15 cellular contexts compared by ENCODE assay signal in genomic region chr7:27138987-27139334, GRCh38. TPM values are rescaled to one million over a fixed set of nuclear protein-coding genes. Genes with fewer than 3 reads are reported as not detected.
DNase-seq lines count a peak whose midpoint lies in the region; ATAC-seq and TF ChIP-seq lines count a peak whose summit lies in the region.
"Had no signal": no experiment of that assay in that cellular context is flagged by ENCODE, and none has a peak within 500 bp of the region (broad histone marks: within the 10 kb centered on the region; RNA-seq: fewer than 3 reads in every experiment).

No MANE protein-coding gene starts in this region.

- H3K4me1 Mint-ChIP-seq in nephron: peaks cover 86% of the 10 kb centered on the region
- peaks cover 4% of the 10 kb centered on the region for H3K4me1 Mint-ChIP-seq in stimulated activated memory B cell treated with anti-CD40 and anti-IgM and Interleukin-4, amounts not matched to agents 10 μg/mL and 1 μg/mL and 100 μg/mL, for 72 hours

- WGBS in esophagus muscularis mucosa: 59% methylated on average over 11 of the region's 11 CpGs

- H3K4me3 ChIP-seq in Peyer's patch: peak overlapping the region in 3 of 4 donors; percentile 19 to 75 (median 58)
- peak overlapping the region; percentile 56 to 95 (median 84) for H3K4me3 ChIP-seq in esophagus muscularis mucosa
- no peak overlapping the region for H3K4me3 ChIP-seq in tibial artery

- intact Hi-C loops in esophagus muscularis mucosa (cut with DNase I) (no loop called here), tibial artery (cut with DNase I; ENCODE audit: low total_unique reads) (no loop called here)

- ATAC-seq in GM21360 (IDR thresholded peaks at IDR 0.05; ENCODE audit: unreplicated experiment) (no peak), HG03521 (IDR thresholded peaks at IDR 0.05; ENCODE audit: unreplicated experiment) (no peak)
- no peak for ATAC-seq in stimulated activated memory B cell treated with anti-CD40 and anti-IgM and Interleukin-4, amounts not matched to agents 10 μg/mL and 1 μg/mL and 100 μg/mL, for 72 hours
- ATAC-seq: SK-N-SH treated with all-trans-retinoic acid at 6 μM for 48 hours had no signal

- no peak for TF ChIP-seq POLR2A in Peyer's patch (IDR thresholded peaks at IDR 0.05)
- no peak for TF ChIP-seq POLR2A in esophagus muscularis mucosa (IDR thresholded peaks at IDR 0.05; ENCODE audit: low read depth)

- no peaks in the 10 kb centered on the region for H3K36me3 ChIP-seq in Peyer's patch
- H3K36me3 ChIP-seq in esophagus muscularis mucosa: no peaks in the 10 kb centered on the region
- peaks cover 30 to 33% (median 32%) of the 10 kb centered on the region in 3 donors for H3K36me3 ChIP-seq in tibial artery

- peak overlapping the region; percentile 88 to 98 (median 95) for H3K4me3 Mint-ChIP-seq in nephron
- H3K4me3 Mint-ChIP-seq in stimulated activated memory B cell treated with anti-CD40 and anti-IgM and Interleukin-4, amounts not matched to agents 10 μg/mL and 1 μg/mL and 100 μg/mL, for 72 hours: no peak overlapping the region

- peak overlapping the region; percentile 60 to 96 (median 80) for H3K27ac ChIP-seq in Peyer's patch
- H3K27ac ChIP-seq in esophagus muscularis mucosa (replicated peaks in 1 of 4): peak overlapping the region; percentile 96 to 99 (median 99)
- H3K27ac ChIP-seq in tibial artery: peak overlapping the region; percentile 9 to 20

- no peaks in the 10 kb centered on the region for H3K27me3 ChIP-seq in Peyer's patch
- peaks cover 0 to 4% (median 0%) of the 10 kb centered on the region in 4 donors for H3K27me3 ChIP-seq in esophagus muscularis mucosa
- H3K27me3 ChIP-seq in tibial artery: no peaks in the 10 kb centered on the region

- no peaks in the 10 kb centered on the region for H3K9me3 ChIP-seq in Peyer's patch
- H3K9me3 ChIP-seq in esophagus muscularis mucosa: no peaks in the 10 kb centered on the region
- no peaks in the 10 kb centered on the region for H3K9me3 ChIP-seq in tibial artery

- TF ChIP-seq CTCF in Peyer's patch (IDR thresholded peaks at IDR 0.05) (no peak), esophagus muscularis mucosa (IDR thresholded peaks at IDR 0.05) (no peak), nephron (IDR thresholded peaks at IDR 0.05; ENCODE audit: unreplicated experiment in 3 of 3) (no peak), tibial artery (IDR thresholded peaks at IDR 0.05) (no peak), GM20000 (IDR thresholded peaks at IDR 0.05; ENCODE audit: extremely low read depth, missing control alignments) (no peak)

- peaks cover 10% of the 10 kb centered on the region for H3K27me3 Mint-ChIP-seq in nephron (ENCODE audit: low read depth)
- H3K27me3 Mint-ChIP-seq in stimulated activated memory B cell treated with anti-CD40 and anti-IgM and Interleukin-4, amounts not matched to agents 10 μg/mL and 1 μg/mL and 100 μg/mL, for 72 hours: peaks cover 75% of the 10 kb centered on the region

- H3K4me1 ChIP-seq in Peyer's patch: peaks cover 0 to 52% (median 6%) of the 10 kb centered on the region in 4 donors
- peaks cover 11 to 70% (median 60%) of the 10 kb centered on the region in 4 donors for H3K4me1 ChIP-seq in esophagus muscularis mucosa
- H3K4me1 ChIP-seq in tibial artery: peaks cover 0 to 32% (median 14%) of the 10 kb centered on the region in 4 donors

- DNase-seq in Peyer's patch (no peak), esophagus muscularis mucosa (ENCODE audit: extremely low spot score) (no peak), tibial artery (no peak), GM20000 (ENCODE audit: low spot score) (no peak)
- DNase-seq: activated CD8-positive, alpha-beta memory T cell treated with anti-CD3 and anti-CD28 coated beads for 24 hours; activated effector memory CD4-positive, alpha-beta T cell treated with Interleukin-2 at 50 U/mL for 16 hours; dermis blood vessel endothelial cell; NCI-H1105 treated with DMSO at 0.1 percent for 48 hours; stimulated activated CD4-positive, alpha-beta T cell treated with anti-CD3 and anti-CD28 coated beads, Interleukin-4, amount 100 ng/mL, for 1 hour had no signal

- no peaks in the 10 kb centered on the region for H3K9me3 Mint-ChIP-seq in nephron
- H3K9me3 Mint-ChIP-seq in stimulated activated memory B cell treated with anti-CD40 and anti-IgM and Interleukin-4, amounts not matched to agents 10 μg/mL and 1 μg/mL and 100 μg/mL, for 72 hours: no peaks in the 10 kb centered on the region

- TF ChIP-seq EP300 in esophagus muscularis mucosa (IDR thresholded peaks at IDR 0.05): no peak

- peaks cover 68% of the 10 kb centered on the region for H3K36me3 Mint-ChIP-seq in nephron (ENCODE audit: low read depth)
- H3K36me3 Mint-ChIP-seq in stimulated activated memory B cell treated with anti-CD40 and anti-IgM and Interleukin-4, amounts not matched to agents 10 μg/mL and 1 μg/mL and 100 μg/mL, for 72 hours: no peaks in the 10 kb centered on the region

- peak overlapping the region; percentile 89 to 100 (median 99) for H3K27ac Mint-ChIP-seq in nephron
- no peak overlapping the region for H3K27ac Mint-ChIP-seq in stimulated activated memory B cell treated with anti-CD40 and anti-IgM and Interleukin-4, amounts not matched to agents 10 μg/mL and 1 μg/mL and 100 μg/mL, for 72 hours

RNA-seq across cellular contexts. Expression of gene HOXA5, which starts 4.5 kb away (rescaled TPM):
- total RNA-seq in Peyer's patch (10 to 100 TPM in 3 of 4 donors, 1 to 10 TPM in 1; 8.3 to 24.3 (median 20.1) TPM), esophagus muscularis mucosa (10 to 100 TPM in 3 of 4 donors, 1 to 10 TPM in 1; 7.8 to 24.8 (median 14.7) TPM)

RNA-seq across cellular contexts. Expression of gene HOXA4, which starts 8.4 kb away (rescaled TPM):
- total RNA-seq in Peyer's patch (10 to 100 TPM in 1 of 4 donors, 1 to 10 TPM in 3; 2.6 to 11.5 (median 5.9) TPM), esophagus muscularis mucosa (10 to 100 TPM; 12.5 to 26.8 (median 18.1) TPM)
- total RNA-seq: mononuclear cell had no signal

RNA-seq across cellular contexts. Expression of gene HOXA6, which starts 8.6 kb away (rescaled TPM):
- total RNA-seq in Peyer's patch: 10 to 100 TPM; 18.7 to 45.0 (median 30.7) TPM
- total RNA-seq in esophagus muscularis mucosa: under 1 TPM in 2 of 4 donors, not detected in 2; 0.66 to 0.92 TPM
- total RNA-seq: mononuclear cell had no signal

RNA-seq across cellular contexts. Expression of gene HOXA3, which starts 13.4 kb away (rescaled TPM):
- total RNA-seq in Peyer's patch (10 to 100 TPM in 3 of 4 donors, 1 to 10 TPM in 1; 6.7 to 21.2 (median 13.9) TPM), esophagus muscularis mucosa (10 to 100 TPM; 10.2 to 16.6 (median 13.8) TPM)

RNA-seq across cellular contexts. Expression of gene HOXA7, which starts 17.5 kb away (rescaled TPM):
- total RNA-seq in Peyer's patch: 10 to 100 TPM in 1 of 4 donors, 1 to 10 TPM in 3; 3.3 to 11.8 (median 5.7) TPM
- 1 to 10 TPM in 1 of 4 donors, under 1 TPM in 3; 0.33 to 1.7 (median 0.49) TPM for total RNA-seq in esophagus muscularis mucosa

Comparison
In these comparisons a context has a peak if more than half of its experiments do, and no peak if none do; other contexts are left out.
1. H3K27ac ChIP-seq: peak in every context shown above with its lines; median percentile 99 in esophagus muscularis mucosa; 80 in Peyer's patch; 14 in tibial artery.
2. H3K4me3 ChIP-seq: peak in Peyer's patch (3 of 4) and esophagus muscularis mucosa (4 of 4); none in tibial artery (0 of 2).
3. RNA of gene HOXA6, which starts 8.6 kb away (total RNA-seq): 18.7 to 45.0 TPM in Peyer's patch; 0.66 to 0.92 TPM in esophagus muscularis mucosa; every median in the first group is over 10 times any median in the second.